8 cellular contexts compared by ENCODE assay signal in the genomic region with DNA sequence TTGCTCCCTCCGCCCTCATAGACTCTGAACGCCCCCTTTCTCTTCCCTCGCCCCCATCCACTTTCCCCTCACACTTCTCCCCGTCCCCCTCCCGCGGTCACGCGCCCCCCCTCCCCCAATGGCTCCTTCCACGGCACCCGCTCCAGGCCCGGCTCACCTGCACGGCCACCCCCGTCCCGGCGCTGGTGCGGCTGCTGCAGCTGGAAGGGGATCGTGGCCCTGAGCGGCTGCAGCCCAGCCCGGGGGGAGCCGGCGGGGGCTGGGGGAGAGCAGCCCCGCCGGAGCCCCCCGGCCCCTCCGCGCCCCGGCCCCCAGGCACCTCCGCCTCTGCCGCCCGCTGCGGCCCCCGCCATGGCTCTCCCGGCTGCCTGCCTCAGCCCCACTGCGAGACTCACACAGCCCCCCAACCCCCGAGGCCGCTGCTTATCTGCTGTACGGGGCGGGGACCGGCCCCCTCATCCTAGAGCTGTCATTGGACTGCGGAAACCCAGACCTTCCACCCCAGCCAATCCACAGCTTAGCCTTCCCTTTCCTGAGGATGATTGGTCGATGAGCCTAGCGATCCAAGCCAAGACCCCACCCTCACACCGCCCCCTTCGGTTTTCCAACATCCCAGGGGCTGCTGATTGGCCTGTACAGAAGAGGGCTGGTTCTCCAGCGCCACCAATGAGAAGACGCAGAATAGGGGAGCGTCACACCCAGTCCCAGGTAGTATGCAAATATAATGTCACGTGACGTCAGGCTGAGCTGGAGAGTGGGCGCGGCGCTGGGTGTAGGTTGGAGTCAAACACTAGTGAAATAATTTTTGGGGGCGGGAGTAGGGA. TPM values are rescaled to one million over a fixed set of nuclear protein-coding genes. Genes with fewer than 3 reads are reported as not detected.
A peak's percentile ranks its signal among the peaks of the same experiment; 100 is the strongest.
DNase-seq lines count a peak whose midpoint lies in the region; ATAC-seq and TF ChIP-seq lines count a peak whose summit lies in the region.

A gene with protein sequence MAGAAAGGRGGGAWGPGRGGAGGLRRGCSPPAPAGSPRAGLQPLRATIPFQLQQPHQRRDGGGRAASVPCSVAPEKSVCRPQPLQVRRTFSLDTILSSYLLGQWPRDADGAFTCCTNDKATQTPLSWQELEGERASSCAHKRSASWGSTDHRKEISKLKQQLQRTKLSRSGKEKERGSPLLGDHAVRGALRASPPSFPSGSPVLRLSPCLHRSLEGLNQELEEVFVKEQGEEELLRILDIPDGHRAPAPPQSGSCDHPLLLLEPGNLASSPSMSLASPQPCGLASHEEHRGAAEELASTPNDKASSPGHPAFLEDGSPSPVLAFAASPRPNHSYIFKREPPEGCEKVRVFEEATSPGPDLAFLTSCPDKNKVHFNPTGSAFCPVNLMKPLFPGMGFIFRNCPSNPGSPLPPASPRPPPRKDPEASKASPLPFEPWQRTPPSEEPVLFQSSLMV (minus strand): TSS at position 397 of the 824 bp plus-strand sequence. CDS start 44 bp downstream, at position 353.

- H3K4me1 Mint-ChIP-seq in IgD-negative memory B cell, result peaks cover 35 to 47% (median 44%) of the 10 kb centered on the region in 3 donors

- ATAC-seq in GM21576 (IDR thresholded peaks at IDR 0.05; ENCODE audit: unreplicated experiment), result peak; percentile 92

- peak; percentile 99 for DNase-seq in DMS153 (lab: John Stamatoyannopoulos, UW)
- peak; percentile 84 for DNase-seq in OCI-M2 (lab: John Stamatoyannopoulos, UW; ENCODE audit: unreplicated experiment)
- peak; percentile 96 for DNase-seq in activated T-cell treated with anti-CD3 and anti-CD28 coated beads for 24 hours (ENCODE audit: low read depth)
- peak; percentile 95 for DNase-seq in epithelial cell of proximal tubule (ENCODE audit: low read depth)
- peak; percentile 99 for DNase-seq in mucosa of gallbladder (ENCODE audit: low spot score)
- peak; percentile 92 for DNase-seq in stimulated activated CD8-positive, alpha-beta memory T cell treated with anti-CD3 and anti-CD28 coated beads, Interleukin-4, amount 100 ng/mL, for 24 hours (ENCODE audit: low read depth)

- H3K4me3 ChIP-seq in epithelial cell of proximal tubule (ENCODE audit: low read depth, low read length), result peak within 1 kb of the TSS; percentile 78

- H3K4me3 Mint-ChIP-seq in IgD-negative memory B cell, result peak within 1 kb of the TSS; percentile 53 to 98 (median 94)

- H3K36me3 Mint-ChIP-seq in IgD-negative memory B cell, result no peaks in the 10 kb centered on the region

- no peaks in the 10 kb centered on the region for H3K27me3 Mint-ChIP-seq in IgD-negative memory B cell

- H3K27ac Mint-ChIP-seq in IgD-negative memory B cell, result peak within 1 kb of the TSS; percentile 76 to 95 (median 91)

- TF ChIP-seq CTCF in epithelial cell of proximal tubule (conservative IDR thresholded peaks at IDR 0.05; ENCODE audit: low read depth, low read length), result no peak

- H3K9me3 Mint-ChIP-seq in IgD-negative memory B cell, result peaks cover 0 to 2% (median 0%) of the 10 kb centered on the region in 3 donors

RNA-seq across cellular contexts. Expression of the gene that starts here (rescaled TPM):
- 81.6 TPM for polyA plus RNA-seq in IgD-negative memory B cell
- total RNA-seq in epithelial cell of proximal tubule (3.8 and 4.7 TPM in 2 replicates), mucosa of gallbladder (14.2 TPM)

Comparison
In these comparisons a context has a peak if more than half of its experiments do, and no peak if none do; other contexts are left out.
1. Peak in every context shown above with its lines: DNase-seq, ATAC-seq and H3K4me3 ChIP-seq.